Comparison of ENCODE assay signal across 27 cellular contexts in the genomic region with DNA sequence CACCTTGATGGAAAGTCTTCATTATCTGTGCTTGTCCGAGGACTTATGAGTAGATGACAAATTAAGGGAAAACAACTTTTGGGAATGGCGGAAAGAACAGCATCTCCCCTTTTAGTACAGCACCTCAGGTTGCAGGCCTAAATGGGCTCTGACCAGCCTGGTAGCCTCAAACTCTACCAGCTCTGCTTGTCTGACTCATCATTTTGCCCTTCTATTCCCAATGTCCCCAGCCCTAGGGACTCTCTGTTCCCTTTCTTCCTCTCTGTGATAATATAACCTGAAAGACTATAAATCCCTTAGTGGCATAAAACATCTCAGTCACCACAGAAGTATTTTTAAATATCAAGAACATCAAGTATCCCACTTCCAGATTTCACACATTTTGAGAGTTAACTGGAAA.
"Had no signal": no experiment of that assay in that cellular context is flagged by ENCODE, and none has a peak within 500 bp of the region (broad histone marks: within the 10 kb centered on the region; RNA-seq: fewer than 3 reads in every experiment).

No MANE protein-coding gene starts in this region.

- H3K27ac Mint-ChIP-seq: effector memory CD8-positive, alpha-beta T cell; mesothelial cell of epicardium; nephron; neural progenitor cell; stimulated activated memory B cell treated with anti-CD40 and anti-IgM and Interleukin-4, amounts not matched to agents 10 μg/mL and 1 μg/mL and 100 μg/mL, for 72 hours; type B pancreatic cell had no signal

- DNase-seq: colonic mucosa; dermis blood vessel endothelial cell; effector memory CD8-positive, alpha-beta T cell; erythroblast; esophagus squamous epithelium; glutamatergic neuron; heart right ventricle; hippocampal formation; left cardiac atrium; mesenchymal stem cell; mucosa of descending colon; naive thymus-derived CD4-positive, alpha-beta T cell; stimulated activated CD4-positive, alpha-beta T cell treated with anti-CD3 and anti-CD28 coated beads, Interleukin-2, amount 100 ng/mL, for 24 hours; stimulated activated CD4-positive, alpha-beta T cell treated with anti-CD3 and anti-CD28 coated beads, Interleukin-4, amount 100 ng/mL, for 4 hours; stimulated activated naive CD8-positive, alpha-beta T cell treated with anti-CD3 and anti-CD28 coated beads, Interleukin-15, Interleukin-2, amounts not matched to agents 100 U/mL and 50 U/mL, for 24 hours; substantia nigra; testis; tibial artery had no signal

- ATAC-seq: effector memory CD8-positive, alpha-beta T cell; mucosa of descending colon; naive thymus-derived CD4-positive, alpha-beta T cell; sciatic nerve; stimulated activated memory B cell treated with anti-CD40 and anti-IgM and Interleukin-4, amounts not matched to agents 10 μg/mL and 1 μg/mL and 100 μg/mL, for 72 hours; stimulated activated naive CD8-positive, alpha-beta T cell treated with anti-CD3 and anti-CD28 coated beads, Interleukin-15, Interleukin-2, amounts not matched to agents 100 U/mL and 50 U/mL, for 24 hours had no signal

- H3K4me1 Mint-ChIP-seq: mesothelial cell of epicardium; nephron; neural progenitor cell; stimulated activated memory B cell treated with anti-CD40 and anti-IgM and Interleukin-4, amounts not matched to agents 10 μg/mL and 1 μg/mL and 100 μg/mL, for 72 hours had no signal

- H3K4me1 ChIP-seq: colonic mucosa, esophagus squamous epithelium, heart right ventricle, neural progenitor cell, right atrium auricular region, testis, tibial artery had no signal

- H3K36me3 ChIP-seq: colonic mucosa, right atrium auricular region had no signal

- H2AFZ ChIP-seq: neural progenitor cell, parathyroid adenoma had no signal

- H3K27me3 Mint-ChIP-seq: effector memory CD8-positive, alpha-beta T cell; naive thymus-derived CD4-positive, alpha-beta T cell; progenitor cell of endocrine pancreas; stimulated activated memory B cell treated with anti-CD40 and anti-IgM and Interleukin-4, amounts not matched to agents 10 μg/mL and 1 μg/mL and 100 μg/mL, for 72 hours; type B pancreatic cell had no signal

- H3K4me2 ChIP-seq: neural progenitor cell had no signal

- H3K79me2 ChIP-seq: parathyroid adenoma had no signal

- H3K4me3 ChIP-seq: colonic mucosa, esophagus squamous epithelium, heart right ventricle, mucosa of descending colon, neural progenitor cell, right atrium auricular region, testis, tibial artery had no signal

- H3K4me3 Mint-ChIP-seq: effector memory CD8-positive, alpha-beta T cell; mesothelial cell of epicardium; naive thymus-derived CD4-positive, alpha-beta T cell; nephron; neural progenitor cell; stimulated activated memory B cell treated with anti-CD40 and anti-IgM and Interleukin-4, amounts not matched to agents 10 μg/mL and 1 μg/mL and 100 μg/mL, for 72 hours; type B pancreatic cell had no signal

- H3K27me3 ChIP-seq: colonic mucosa, esophagus squamous epithelium, heart right ventricle, neural progenitor cell, right atrium auricular region, testis, tibial artery had no signal

- H3K9me3 ChIP-seq: colonic mucosa, esophagus squamous epithelium, heart right ventricle, mucosa of descending colon, right atrium auricular region, testis, tibial artery had no signal

- H3K27ac ChIP-seq: colonic mucosa, esophagus squamous epithelium, heart right ventricle, neural progenitor cell, parathyroid adenoma, testis, tibial artery had no signal

- H3K9me3 Mint-ChIP-seq: effector memory CD8-positive, alpha-beta T cell; naive thymus-derived CD4-positive, alpha-beta T cell; neural progenitor cell; stimulated activated memory B cell treated with anti-CD40 and anti-IgM and Interleukin-4, amounts not matched to agents 10 μg/mL and 1 μg/mL and 100 μg/mL, for 72 hours; type B pancreatic cell had no signal
